In genomic region chr21:35352787-35353186, GRCh38 we compare ENCODE assay signal across 25 cellular contexts.
DNase-seq lines count a peak whose midpoint lies in the region; FAIRE-seq and TF ChIP-seq lines count a peak whose summit lies in the region.
"Had no signal": no experiment of that assay in that cellular context is flagged by ENCODE, and none has a peak within 500 bp of the region (broad histone marks: within the 10 kb centered on the region; RNA-seq: fewer than 3 reads in every experiment).

No MANE protein-coding gene starts in this region.

- H3K79me2 ChIP-seq in osteoblast (ENCODE audit: insufficient read depth, low read length) = no peaks in the 10 kb centered on the region

- no peaks in the 10 kb centered on the region for H4K20me1 ChIP-seq in osteoblast (ENCODE audit: insufficient read depth, low read length)

- no peak overlapping the region for H3K4me3 Mint-ChIP-seq in activated CD4-positive, alpha-beta T cell treated with anti-CD3 and anti-CD28 coated beads, Interleukin-2, amount 10 ng/mL, durations not matched to agents 24 days and 14 days
- no peak overlapping the region for H3K4me3 Mint-ChIP-seq in activated T-helper 1 cell treated with anti-CD3 and anti-CD28 coated beads, Interleukin-12 subunit alpha, Interleukin-12 subunit beta, Interleukin-2, Interleukin-4 antibody, amounts not matched to agents 30 ng/mL and 10 ng/mL and 1 ng/mL, durations not matched to agents 14 hours and 24 hours and 36 hours
- H3K4me3 Mint-ChIP-seq: B cell; CD8-positive, alpha-beta T cell had no signal

- peaks cover 32% of the 10 kb centered on the region for H3K4me1 Mint-ChIP-seq in activated CD4-positive, alpha-beta T cell treated with anti-CD3 and anti-CD28 coated beads, Interleukin-2, amount 10 ng/mL, durations not matched to agents 24 days and 14 days
- H3K4me1 Mint-ChIP-seq in activated T-helper 1 cell treated with anti-CD3 and anti-CD28 coated beads, Interleukin-12 subunit alpha, Interleukin-12 subunit beta, Interleukin-2, Interleukin-4 antibody, amounts not matched to agents 30 ng/mL and 10 ng/mL and 1 ng/mL, durations not matched to agents 14 hours and 24 hours and 36 hours (ENCODE audit: low read depth) = peaks cover 22% of the 10 kb centered on the region
- H3K4me1 Mint-ChIP-seq: B cell had no signal

- intact Hi-C loops in activated CD4-positive, alpha-beta T cell treated with anti-CD3 and anti-CD28 coated beads, Interleukin-2, amount 10 ng/mL, durations not matched to agents 24 days and 14 days (cut with micrococcal nuclease) = no loop called here
- intact Hi-C loops in activated T-helper 1 cell treated with anti-CD3 and anti-CD28 coated beads, Interleukin-12 subunit alpha, Interleukin-12 subunit beta, Interleukin-2, Interleukin-4 antibody, amounts not matched to agents 30 ng/mL and 10 ng/mL and 1 ng/mL, durations not matched to agents 14 hours and 24 hours and 36 hours (cut with micrococcal nuclease) = no loop called here

- H3K9me3 ChIP-seq in osteoblast (ENCODE audit: low read depth, low read length) (no peaks in the 10 kb centered on the region), Peyer's patch (no peaks in the 10 kb centered on the region)
- H3K9me3 ChIP-seq: Caco-2 had no signal

- no peak for TF ChIP-seq POLR2A in Peyer's patch (IDR thresholded peaks at IDR 0.05)

- H3K4me2 ChIP-seq in osteoblast (ENCODE audit: insufficient read depth, low read length) = no peak overlapping the region
- H3K4me2 ChIP-seq: KMS-11, PC-9 had no signal

- H3K36me3 Mint-ChIP-seq in activated CD4-positive, alpha-beta T cell treated with anti-CD3 and anti-CD28 coated beads, Interleukin-2, amount 10 ng/mL, durations not matched to agents 24 days and 14 days (ENCODE audit: low read depth) = no peaks in the 10 kb centered on the region
- peaks cover 2% of the 10 kb centered on the region for H3K36me3 Mint-ChIP-seq in activated T-helper 1 cell treated with anti-CD3 and anti-CD28 coated beads, Interleukin-12 subunit alpha, Interleukin-12 subunit beta, Interleukin-2, Interleukin-4 antibody, amounts not matched to agents 30 ng/mL and 10 ng/mL and 1 ng/mL, durations not matched to agents 14 hours and 24 hours and 36 hours (ENCODE audit: low read depth)
- H3K36me3 Mint-ChIP-seq: CD8-positive, alpha-beta T cell had no signal

- TF ChIP-seq CTCF in osteoblast (IDR thresholded peaks at IDR 0.05; ENCODE audit: extremely low read depth, low read depth, low read length) = no peak
- no peak for TF ChIP-seq CTCF in Peyer's patch (IDR thresholded peaks at IDR 0.05)

- no peak overlapping the region for H3K4me3 ChIP-seq in osteoblast (ENCODE audit: insufficient read depth, low read length)
- no peak overlapping the region for H3K4me3 ChIP-seq in Peyer's patch
- H3K4me3 ChIP-seq: PC-9 had no signal

- FAIRE-seq in urothelium cell line (lab: Jason Lieb, UNC) = no peak
- FAIRE-seq: G401.6, H1 had no signal

- H3K4me1 ChIP-seq in osteoblast (ENCODE audit: insufficient read depth, low read length) = peaks cover 27% of the 10 kb centered on the region
- no peaks in the 10 kb centered on the region for H3K4me1 ChIP-seq in Peyer's patch
- H3K4me1 ChIP-seq: Caco-2 had no signal

- no peaks in the 10 kb centered on the region for H3K27me3 ChIP-seq in osteoblast (ENCODE audit: insufficient read depth, low read length)
- no peaks in the 10 kb centered on the region for H3K27me3 ChIP-seq in Peyer's patch

- peak overlapping the region; percentile 34 for H3K27ac ChIP-seq in epithelial cell of prostate
- peak overlapping the region; percentile 71 for H3K27ac ChIP-seq in osteoblast (ENCODE audit: low read depth, low read length)
- no peak overlapping the region for H3K27ac ChIP-seq in Peyer's patch
- H3K27ac ChIP-seq: 22Rv1, C4-2B, KMS-11, PC-9, RWPE1 had no signal

- no peaks in the 10 kb centered on the region for H3K36me3 ChIP-seq in osteoblast (ENCODE audit: insufficient read depth, low read length)
- H3K36me3 ChIP-seq in Peyer's patch = no peaks in the 10 kb centered on the region

- no peak for DNase-seq in activated CD4-positive, alpha-beta T cell treated with anti-CD3 and anti-CD28 coated beads, Interleukin-2, amount 10 ng/mL, durations not matched to agents 24 days and 14 days
- no peak for DNase-seq in activated CD4-positive, alpha-beta T cell treated with anti-CD3 and anti-CD28 coated beads, Interleukin-2, amount 50 U/mL, for 4 hours
- DNase-seq in activated T-helper 1 cell treated with anti-CD3 and anti-CD28 coated beads, Interleukin-12 subunit alpha, Interleukin-12 subunit beta, Interleukin-2, Interleukin-4 antibody, amounts not matched to agents 30 ng/mL and 10 ng/mL and 1 ng/mL, durations not matched to agents 14 hours and 24 hours and 36 hours (ENCODE audit: low spot score) = no peak
- DNase-seq in epithelial cell of prostate (ENCODE audit: low read depth, low spot score) (no peak), osteoblast (ENCODE audit: insufficient read length, low spot score, missing footprints) (no peak), urothelium cell line (ENCODE audit: low spot score) (no peak), Peyer's patch (no peak)
- DNase-seq in stimulated activated naive CD4-positive, alpha-beta T cell (lab: John Stamatoyannopoulos, UW) = no peak
- DNase-seq: Caco-2; CD8-positive, alpha-beta T cell; MM.1S; NCI-H2029 treated with DMSO at 0.1 percent for 48 hours; NCI-H446 treated with DMSO at 0.1 percent for 48 hours; NCI-H526; NCI-H82; NK-92 treated with Interleukin-12 subunit alpha and Interleukin-12 subunit beta, amount 100 ng/mL, for 24 hours; PC-9; SHP77 treated with DMSO at 0.1 percent for 48 hours had no signal

- peak overlapping the region; percentile 31 for H3K27ac Mint-ChIP-seq in activated CD4-positive, alpha-beta T cell treated with anti-CD3 and anti-CD28 coated beads, Interleukin-2, amount 10 ng/mL, durations not matched to agents 24 days and 14 days
- peak overlapping the region; percentile 9 for H3K27ac Mint-ChIP-seq in activated T-helper 1 cell treated with anti-CD3 and anti-CD28 coated beads, Interleukin-12 subunit alpha, Interleukin-12 subunit beta, Interleukin-2, Interleukin-4 antibody, amounts not matched to agents 30 ng/mL and 10 ng/mL and 1 ng/mL, durations not matched to agents 14 hours and 24 hours and 36 hours
- H3K27ac Mint-ChIP-seq: B cell; CD8-positive, alpha-beta T cell had no signal

- no peak overlapping the region for H2AFZ ChIP-seq in osteoblast (ENCODE audit: low read length)
- H2AFZ ChIP-seq: PC-9 had no signal

- peaks cover 8% of the 10 kb centered on the region for H3K9me3 Mint-ChIP-seq in activated CD4-positive, alpha-beta T cell treated with anti-CD3 and anti-CD28 coated beads, Interleukin-2, amount 10 ng/mL, durations not matched to agents 24 days and 14 days
- H3K9me3 Mint-ChIP-seq in activated T-helper 1 cell treated with anti-CD3 and anti-CD28 coated beads, Interleukin-12 subunit alpha, Interleukin-12 subunit beta, Interleukin-2, Interleukin-4 antibody, amounts not matched to agents 30 ng/mL and 10 ng/mL and 1 ng/mL, durations not matched to agents 14 hours and 24 hours and 36 hours = peaks cover 5% of the 10 kb centered on the region
- H3K9me3 Mint-ChIP-seq: CD8-positive, alpha-beta T cell had no signal

- H3K27me3 Mint-ChIP-seq in activated CD4-positive, alpha-beta T cell treated with anti-CD3 and anti-CD28 coated beads, Interleukin-2, amount 10 ng/mL, durations not matched to agents 24 days and 14 days = no peaks in the 10 kb centered on the region
- no peaks in the 10 kb centered on the region for H3K27me3 Mint-ChIP-seq in activated T-helper 1 cell treated with anti-CD3 and anti-CD28 coated beads, Interleukin-12 subunit alpha, Interleukin-12 subunit beta, Interleukin-2, Interleukin-4 antibody, amounts not matched to agents 30 ng/mL and 10 ng/mL and 1 ng/mL, durations not matched to agents 14 hours and 24 hours and 36 hours (ENCODE audit: insufficient read depth)

Comparison
In these comparisons a context has a peak if more than half of its experiments do, and no peak if none do; other contexts are left out.
1. H3K27ac ChIP-seq: peak in epithelial cell of prostate (single experiment) and osteoblast (single experiment); none in Peyer's patch (0 of 4).